8 cellular contexts compared by ENCODE assay signal in the genomic region with DNA sequence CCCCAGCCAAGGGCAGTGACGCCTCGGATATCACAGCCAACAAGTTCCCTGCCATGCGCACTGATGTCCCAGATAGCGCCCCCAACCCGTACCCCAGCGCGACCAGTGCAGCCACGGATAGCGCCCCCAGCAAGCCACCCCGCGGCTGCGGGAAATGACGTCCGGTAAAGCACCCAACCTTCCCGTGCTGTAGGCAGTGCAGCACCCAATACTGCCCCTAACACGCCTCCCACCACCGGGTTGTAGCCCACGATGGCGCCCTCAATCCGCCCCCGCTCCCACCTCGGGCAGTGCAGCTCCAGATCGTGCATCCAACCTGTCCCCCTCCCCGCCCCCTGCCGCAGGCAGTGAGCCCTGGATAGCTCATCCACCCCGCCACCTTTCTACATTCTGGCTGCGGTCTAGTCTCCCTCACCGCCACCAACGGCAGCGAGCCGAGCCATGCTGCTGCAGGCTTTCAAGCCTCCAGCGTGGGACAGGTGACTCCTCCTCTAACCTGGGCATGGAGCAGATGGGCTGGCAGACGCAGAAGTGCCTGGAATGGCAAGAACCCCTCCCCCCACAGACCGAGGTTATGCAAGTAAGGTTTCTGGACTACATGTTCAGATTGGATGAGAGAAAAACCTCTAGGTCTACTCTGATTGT. TPM values are rescaled to one million over a fixed set of nuclear protein-coding genes. Genes with fewer than 3 reads are reported as not detected.
DNase-seq lines count a peak whose midpoint lies in the region; ATAC-seq lines count a peak whose summit lies in the region.

No MANE protein-coding gene starts in this region.

- H3K4me3 Mint-ChIP-seq in activated CD8-positive, alpha-beta memory T cell treated with anti-CD3 and anti-CD28 coated beads, Interleukin-2, amount 10 ng/mL, durations not matched to agents 7 days and 5 days = peak overlapping the region; percentile 57

- H3K4me3 ChIP-seq in iPS-11a (ENCODE audit: low read depth, low read length) = peak overlapping the region; percentile 41

- H3K27ac Mint-ChIP-seq in activated CD8-positive, alpha-beta memory T cell treated with anti-CD3 and anti-CD28 coated beads, Interleukin-2, amount 10 ng/mL, durations not matched to agents 7 days and 5 days = peak overlapping the region; percentile 45

- H3K4me1 Mint-ChIP-seq in activated CD8-positive, alpha-beta memory T cell treated with anti-CD3 and anti-CD28 coated beads, Interleukin-2, amount 10 ng/mL, durations not matched to agents 7 days and 5 days = peaks cover 58% of the 10 kb centered on the region

- peaks cover 20% of the 10 kb centered on the region for H3K27me3 Mint-ChIP-seq in activated CD8-positive, alpha-beta memory T cell treated with anti-CD3 and anti-CD28 coated beads, Interleukin-2, amount 10 ng/mL, durations not matched to agents 7 days and 5 days

- H3K9me3 Mint-ChIP-seq in activated CD8-positive, alpha-beta memory T cell treated with anti-CD3 and anti-CD28 coated beads, Interleukin-2, amount 10 ng/mL, durations not matched to agents 7 days and 5 days (ENCODE audit: low read depth) = no peaks in the 10 kb centered on the region

- no peaks in the 10 kb centered on the region for H3K36me3 Mint-ChIP-seq in activated CD8-positive, alpha-beta memory T cell treated with anti-CD3 and anti-CD28 coated beads, Interleukin-2, amount 10 ng/mL, durations not matched to agents 7 days and 5 days

- no peak for DNase-seq in activated CD8-positive, alpha-beta memory T cell treated with anti-CD3 and anti-CD28 coated beads, Interleukin-2, amount 10 ng/mL, durations not matched to agents 7 days and 5 days
- DNase-seq in activated CD8-positive, alpha-beta memory T cell treated with anti-CD3 and anti-CD28 coated beads, Interleukin-2, amount 50 U/mL, for 48 hours = no peak
- DNase-seq in T-helper 2 cell (peak in 4 of 5 experiments; percentile 22 to 40 (median 27)), RKO (ENCODE audit: low spot score) (no peak), foreskin melanocyte (no peak), left ventricle myocardium superior (no peak)
- DNase-seq in stimulated activated CD8-positive, alpha-beta memory T cell treated with anti-CD3 and anti-CD28 coated beads, Interleukin-4, amount 100 ng/mL, for 48 hours = peak; percentile 43

- intact Hi-C loops in left ventricle myocardium superior (cut with micrococcal nuclease) = no loop called here

- peak; percentile 13 for ATAC-seq in activated CD8-positive, alpha-beta memory T cell treated with anti-CD3 and anti-CD28 coated beads, Interleukin-2, amount 10 ng/mL, durations not matched to agents 7 days and 5 days
- ATAC-seq in left ventricle myocardium superior = no peak

- CTCF ChIA-PET in activated CD8-positive, alpha-beta memory T cell treated with anti-CD3 and anti-CD28 coated beads, Interleukin-2, amount 10 ng/mL, durations not matched to agents 7 days and 5 days (lab: Charles Lee) = interaction anchor here (1.1 kb wide), 1 partner anchor 13 kb away, joined by 4 read pairs; no protein-coding TSS in a partner anchor

RNA-seq across cellular contexts. Expression of gene RFPL2, which starts 0.5 kb away (rescaled TPM):
- total RNA-seq in activated CD8-positive, alpha-beta memory T cell treated with anti-CD3 and anti-CD28 coated beads, Interleukin-2, amount 10 ng/mL, durations not matched to agents 7 days and 5 days = under 1 TPM; 0.16 to 0.41 TPM
- total RNA-seq in left ventricle myocardium superior = not detected

RNA-seq across cellular contexts. Expression of gene C22orf42, which starts 45.2 kb away (rescaled TPM):
- not detected for total RNA-seq in activated CD8-positive, alpha-beta memory T cell treated with anti-CD3 and anti-CD28 coated beads, Interleukin-2, amount 10 ng/mL, durations not matched to agents 7 days and 5 days
- not detected for total RNA-seq in left ventricle myocardium superior

RNA-seq across cellular contexts. Expression of gene SLC5A4, which starts 50.8 kb away (rescaled TPM):
- total RNA-seq in activated CD8-positive, alpha-beta memory T cell treated with anti-CD3 and anti-CD28 coated beads, Interleukin-2, amount 10 ng/mL, durations not matched to agents 7 days and 5 days = not detected
- total RNA-seq in left ventricle myocardium superior = not detected

Comparison
In these comparisons a context has a peak if more than half of its experiments do, and no peak if none do; other contexts are left out.
1. DNase-seq: peak in T-helper 2 cell (4 of 5) and stimulated activated CD8-positive, alpha-beta memory T cell treated with anti-CD3 and anti-CD28 coated beads, Interleukin-4, amount 100 ng/mL, for 48 hours (single experiment); none in activated CD8-positive, alpha-beta memory T cell treated with anti-CD3 and anti-CD28 coated beads, Interleukin-2, amount 10 ng/mL, durations not matched to agents 7 days and 5 days (single experiment), activated CD8-positive, alpha-beta memory T cell treated with anti-CD3 and anti-CD28 coated beads, Interleukin-2, amount 50 U/mL, for 48 hours (single experiment), RKO (single experiment), foreskin melanocyte (single experiment) and left ventricle myocardium superior (single experiment).